7 cellular contexts compared by ENCODE assay signal in genomic region chr14:38589747-38590350, GRCh38.
"Had no signal": no experiment of that assay in that cellular context is flagged by ENCODE, and none has a peak within 500 bp of the region (broad histone marks: within the 10 kb centered on the region; RNA-seq: fewer than 3 reads in every experiment).

No MANE protein-coding gene starts in this region.

- H3K4me1 ChIP-seq: HAP-1 had no signal

- H3K36me3 ChIP-seq: HAP-1 had no signal

- DNase-seq: GM23248, GOT3, H7, HFFc6 had no signal

- ATAC-seq: HCT116 had no signal

- H3K4me3 ChIP-seq: GM23248, HAP-1 had no signal

- H3K9ac ChIP-seq: GM23248 had no signal

- H2AFZ ChIP-seq: GM23248 had no signal

- H3K4me3 Mint-ChIP-seq: HFFc6, IgD-negative memory B cell had no signal

- H3K9me3 Mint-ChIP-seq: HFFc6 had no signal

- H3K4me1 Mint-ChIP-seq: IgD-negative memory B cell had no signal

- H3K27ac ChIP-seq: GM23248 had no signal

- H3K27ac Mint-ChIP-seq: HFFc6, IgD-negative memory B cell had no signal

- H3K27me3 Mint-ChIP-seq: IgD-negative memory B cell had no signal

- H3K9me3 ChIP-seq: HAP-1 had no signal
